8 cellular contexts compared by ENCODE assay signal in the genomic region with DNA sequence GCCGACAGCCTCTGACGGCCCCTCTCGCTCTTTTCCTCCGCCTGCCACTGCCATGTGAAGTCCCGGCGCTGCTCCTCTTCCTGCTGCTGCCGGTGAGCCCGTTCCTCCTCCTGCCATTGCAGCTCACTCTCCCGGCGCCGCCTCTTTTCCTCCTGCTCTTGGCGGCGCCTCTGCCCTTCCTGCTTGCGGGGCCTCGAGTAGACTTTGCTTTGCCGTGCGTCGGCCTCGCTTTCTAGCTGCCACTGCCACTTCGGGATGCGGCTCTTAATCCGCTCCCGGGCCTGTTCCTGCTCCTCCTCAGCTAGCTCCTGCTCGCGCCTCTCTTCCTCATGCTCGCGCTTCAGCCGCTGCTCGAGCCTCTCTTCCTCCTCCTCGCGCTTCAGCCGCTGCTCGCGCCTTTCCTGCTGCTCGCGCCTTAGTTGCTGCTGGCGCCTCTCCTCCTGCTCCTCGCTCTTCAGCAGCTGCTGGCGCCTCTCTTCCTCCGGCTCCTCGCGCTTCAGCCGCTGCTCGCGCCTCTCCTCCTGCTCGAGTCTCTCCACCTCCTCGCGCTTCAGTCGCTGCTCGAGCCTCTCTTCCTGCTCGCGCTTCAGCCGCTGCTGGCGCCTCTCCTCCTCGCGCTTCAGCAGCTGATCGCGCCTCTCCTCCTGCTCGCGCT. TPM values are rescaled to one million over a fixed set of nuclear protein-coding genes. Genes with fewer than 3 reads are reported as not detected.
DNase-seq lines count a peak whose midpoint lies in the region; ATAC-seq, FAIRE-seq and TF ChIP-seq lines count a peak whose summit lies in the region.

No MANE protein-coding gene starts in this region.

- H3K4me3 ChIP-seq in Jurkat, Clone E6-1 (ENCODE audit: low read length) = peak overlapping the region; percentile 38
- H3K4me3 ChIP-seq in WERI-Rb-1 (ENCODE audit: low read depth, low read length) (peak overlapping the region; percentile 4), fibroblast of the aortic adventitia (ENCODE audit: low read depth, low read length) (peak overlapping the region; percentile 64), osteoblast (ENCODE audit: insufficient read depth, low read length) (peak overlapping the region; percentile 64)

- TF ChIP-seq POLR2A in H54 (IDR thresholded peaks at IDR 0.05; ENCODE audit: low read depth, low read length) = no peak

- peaks cover 91% of the 10 kb centered on the region for H3K27me3 ChIP-seq in WERI-Rb-1 (ENCODE audit: insufficient read depth, low read depth, severe bottlenecking)
- peaks cover 90% of the 10 kb centered on the region for H3K27me3 ChIP-seq in osteoblast (ENCODE audit: insufficient read depth, low read length)

- H3K9me3 ChIP-seq in WERI-Rb-1 (ENCODE audit: severe bottlenecking) = peaks cover 54% of the 10 kb centered on the region
- no peaks in the 10 kb centered on the region for H3K9me3 ChIP-seq in osteoblast (ENCODE audit: low read depth, low read length)

- peaks cover 13% of the 10 kb centered on the region for H3K4me1 ChIP-seq in osteoblast (ENCODE audit: insufficient read depth, low read length)

- no peak for ATAC-seq in GM21576 (IDR thresholded peaks at IDR 0.05; ENCODE audit: unreplicated experiment)

- DNase-seq in DMS53 (lab: John Stamatoyannopoulos, UW) (peak; percentile 89), WERI-Rb-1 (peak; percentile 53), fibroblast of the aortic adventitia (ENCODE audit: low read depth) (peak; percentile 48), osteoblast (ENCODE audit: insufficient read length, low spot score, missing footprints) (no peak), GM19240 (ENCODE audit: insufficient read length, low spot score) (no peak), H54 (ENCODE audit: insufficient read length, low spot score) (no peak)
- DNase-seq in Jurkat, Clone E6-1 (ENCODE audit: low read depth, low spot score) = no peak

- H4K20me1 ChIP-seq in osteoblast (ENCODE audit: insufficient read depth, low read length) = no peaks in the 10 kb centered on the region

- no peak for FAIRE-seq in H54 (lab: Jason Lieb, UNC)

- H3K4me2 ChIP-seq in osteoblast (ENCODE audit: insufficient read depth, low read length) = peak overlapping the region; percentile 83

- H2AFZ ChIP-seq in osteoblast (ENCODE audit: low read length) = peak overlapping the region; percentile 87

- no peak overlapping the region for H3K27ac ChIP-seq in WERI-Rb-1
- no peak overlapping the region for H3K27ac ChIP-seq in osteoblast (ENCODE audit: low read depth, low read length)

- no peak for TF ChIP-seq CTCF in WERI-Rb-1 (IDR thresholded peaks at IDR 0.05; ENCODE audit: low read depth, low read length)
- TF ChIP-seq CTCF in fibroblast of the aortic adventitia (IDR thresholded peaks at IDR 0.05; ENCODE audit: insufficient read depth, low read length) = no peak
- no peak for TF ChIP-seq CTCF in osteoblast (IDR thresholded peaks at IDR 0.05; ENCODE audit: extremely low read depth, low read depth, low read length)

- no peaks in the 10 kb centered on the region for H3K79me2 ChIP-seq in osteoblast (ENCODE audit: insufficient read depth, low read length)

- H3K36me3 ChIP-seq in WERI-Rb-1 (no peaks in the 10 kb centered on the region), osteoblast (ENCODE audit: insufficient read depth, low read length) (no peaks in the 10 kb centered on the region)

RNA-seq across cellular contexts. Expression of gene TCHH, which starts 4.3 kb away (rescaled TPM):
- polyA plus RNA-seq in Jurkat, Clone E6-1 (2012; ENCODE audit: insufficient read depth, insufficient read length) = not detected
- total RNA-seq in fibroblast of the aortic adventitia (ENCODE audit: low replicate concordance) = 0.09 TPM in 1 of 2 replicates, not detected in the other
- total RNA-seq in osteoblast = not detected in 2 replicates

RNA-seq across cellular contexts. Expression of gene TCHHL1, which starts 22.1 kb away (rescaled TPM):
- polyA plus RNA-seq in Jurkat, Clone E6-1 (2012; ENCODE audit: insufficient read depth, insufficient read length) = not detected
- total RNA-seq in fibroblast of the aortic adventitia (ENCODE audit: low replicate concordance) (not detected in 2 replicates), osteoblast (not detected in 2 replicates)

RNA-seq across cellular contexts. Expression of gene RPTN, which starts 48.0 kb away (rescaled TPM):
- polyA plus RNA-seq in Jurkat, Clone E6-1 (2012; ENCODE audit: insufficient read depth, insufficient read length) = not detected
- not detected in 2 replicates for total RNA-seq in fibroblast of the aortic adventitia (ENCODE audit: low replicate concordance)
- 0.29 and 0.36 TPM in 2 replicates for total RNA-seq in osteoblast

Comparison
In these comparisons a context has a peak if more than half of its experiments do, and no peak if none do; other contexts are left out.
1. DNase-seq: peak in DMS53 (single experiment), WERI-Rb-1 (single experiment) and fibroblast of the aortic adventitia (single experiment); none in Jurkat, Clone E6-1 (single experiment), osteoblast (single experiment), GM19240 (single experiment) and H54 (single experiment).
2. H3K4me3 ChIP-seq: peak in every context shown above with its lines; median percentile 64 in fibroblast of the aortic adventitia; 64 in osteoblast; 38 in Jurkat, Clone E6-1; 4 in WERI-Rb-1.